Comparison of ENCODE assay signal across 20 cellular contexts in genomic region chr15:44101286-44101685, GRCh38.
DNase-seq lines count a peak whose midpoint lies in the region; ATAC-seq and TF ChIP-seq lines count a peak whose summit lies in the region.
"Had no signal": no experiment of that assay in that cellular context is flagged by ENCODE, and none has a peak within 500 bp of the region (broad histone marks: within the 10 kb centered on the region; RNA-seq: fewer than 3 reads in every experiment).

No MANE protein-coding gene starts in this region.

- in situ Hi-C loops in brain microvascular endothelial cell (cut with HindIII; ENCODE audit: low pct_ligation_motif_present, low sequenced_read_pairs): no loop called here

- H3K9me3 ChIP-seq in PC-3 (ENCODE audit: low read length): no peaks in the 10 kb centered on the region
- H3K9me3 ChIP-seq: BE2C, body of pancreas, Caco-2, left lung, tibial nerve had no signal

- H3K79me2 ChIP-seq in PC-3 (ENCODE audit: low read length): no peaks in the 10 kb centered on the region

- H3K36me3 ChIP-seq in PC-3 (ENCODE audit: low read depth, low read length) (no peaks in the 10 kb centered on the region), brain microvascular endothelial cell (replicated peaks) (no peaks in the 10 kb centered on the region)
- H3K36me3 ChIP-seq: BE2C, left lung, tibial nerve had no signal

- CTCF ChIA-PET in PC-3 (lab: Charles Lee): no interaction called here

- H2AFZ ChIP-seq in PC-3 (ENCODE audit: low read length): no peak overlapping the region

- H3K9me2 ChIP-seq in PC-3 (replicated peaks; ENCODE audit: low read length): no peaks in the 10 kb centered on the region

- H3K4me1 ChIP-seq in PC-3 (ENCODE audit: insufficient read depth, low read length): peaks cover 35% of the 10 kb centered on the region
- H3K4me1 ChIP-seq: BE2C, left lung had no signal

- ATAC-seq in PC-3: no peak
- ATAC-seq: body of pancreas; Right ventricle myocardium inferior; stimulated activated naive CD8-positive, alpha-beta T cell treated with anti-CD3 and anti-CD28 coated beads, Interleukin-15, Interleukin-2, amounts not matched to agents 100 U/mL and 50 U/mL, for 24 hours had no signal

- peak overlapping the region; percentile 96 for H3K27ac ChIP-seq in PC-3 (ENCODE audit: low read length)
- peak overlapping the region; percentile 96 for H3K27ac ChIP-seq in brain microvascular endothelial cell
- peak overlapping the region; percentile 78 for H3K27ac ChIP-seq in substantia nigra (ENCODE audit: low read depth, low read length, poor library complexity, severe bottlenecking)
- H3K27ac ChIP-seq: body of pancreas, left lung, skin epidermis had no signal

- no peaks in the 10 kb centered on the region for H4K20me1 ChIP-seq in PC-3 (ENCODE audit: low read length)

- DNase-seq in PC-3 (no peak), brain microvascular endothelial cell (no peak), fibroblast of the aortic adventitia (ENCODE audit: low read depth) (peak; percentile 73), substantia nigra (lab: John Stamatoyannopoulos, UW) (no peak), MV-4-11 (lab: John Stamatoyannopoulos, UW) (no peak), iPS-NIHi11 (ENCODE audit: low spot score) (no peak)
- no peak for DNase-seq in NK-92 treated with Interleukin-12 subunit alpha and Interleukin-12 subunit beta, amount 100 ng/mL, for 24 hours (lab: John Stamatoyannopoulos, UW)
- DNase-seq: activated CD4-positive, CD25-positive, alpha-beta regulatory T cell treated with anti-CD3 and anti-CD28 coated beads, Interleukin-2, amount 50 U/mL, for 72 hours; activated T-cell treated with anti-CD3 and anti-CD28 coated beads, Interleukin-2, amount 50 U/mL, for 48 hours; BE2C; body of pancreas; Caco-2; dermis blood vessel endothelial cell; left lung; NCI-H1105 treated with DMSO at 0.1 percent for 48 hours; NCI-H2081 treated with DMSO at 0.1 percent for 48 hours; stimulated activated naive CD8-positive, alpha-beta T cell treated with anti-CD3 and anti-CD28 coated beads, Interleukin-15, Interleukin-2, amounts not matched to agents 100 U/mL and 50 U/mL, for 24 hours had no signal

- H3K9ac ChIP-seq in PC-3 (ENCODE audit: low read length): peak overlapping the region; percentile 72; the same call in 1 of the 2 replicates

- peaks cover 11% of the 10 kb centered on the region for H3F3A ChIP-seq in PC-3 (ENCODE audit: low read length, unreplicated experiment)

- H3K4me2 ChIP-seq in PC-3 (ENCODE audit: low read length): peak overlapping the region; percentile 71

- POLR2A ChIA-PET in PC-3 (lab: Charles Lee; ENCODE audit: unreplicated experiment): no interaction called here

- no peak overlapping the region for H3K4me3 ChIP-seq in PC-3 (ENCODE audit: low read length)
- no peak overlapping the region for H3K4me3 ChIP-seq in brain microvascular endothelial cell (ENCODE audit: low read depth, low read length)
- no peak overlapping the region for H3K4me3 ChIP-seq in fibroblast of the aortic adventitia (ENCODE audit: low read depth, low read length)
- H3K4me3 ChIP-seq: body of pancreas, left lung, skin epidermis, tibial nerve had no signal

- TF ChIP-seq CTCF in PC-3 (conservative IDR thresholded peaks at IDR 0.05; ENCODE audit: low read depth, low read length) (no peak), brain microvascular endothelial cell (IDR thresholded peaks at IDR 0.05; ENCODE audit: low read depth, low read length, missing control alignments) (no peak), fibroblast of the aortic adventitia (IDR thresholded peaks at IDR 0.05; ENCODE audit: insufficient read depth, low read length) (no peak)

- H3K27me3 ChIP-seq in PC-3 (ENCODE audit: low read length): no peaks in the 10 kb centered on the region
- no peaks in the 10 kb centered on the region for H3K27me3 ChIP-seq in brain microvascular endothelial cell (replicated peaks)
- H3K27me3 ChIP-seq: BE2C, body of pancreas, left lung, tibial nerve had no signal

- BruUV-seq in PC-3 (replicated peaks; lab: Mats Ljungman, UMichigan): no TSS peak

- intact Hi-C loops in PC-3 (cut with micrococcal nuclease): loop anchor here (5.0 kb wide), 1 partner anchor 56 kb away; no protein-coding TSS in a partner anchor
